ENCODE assay signal across 1 cellular context in the genomic region with DNA sequence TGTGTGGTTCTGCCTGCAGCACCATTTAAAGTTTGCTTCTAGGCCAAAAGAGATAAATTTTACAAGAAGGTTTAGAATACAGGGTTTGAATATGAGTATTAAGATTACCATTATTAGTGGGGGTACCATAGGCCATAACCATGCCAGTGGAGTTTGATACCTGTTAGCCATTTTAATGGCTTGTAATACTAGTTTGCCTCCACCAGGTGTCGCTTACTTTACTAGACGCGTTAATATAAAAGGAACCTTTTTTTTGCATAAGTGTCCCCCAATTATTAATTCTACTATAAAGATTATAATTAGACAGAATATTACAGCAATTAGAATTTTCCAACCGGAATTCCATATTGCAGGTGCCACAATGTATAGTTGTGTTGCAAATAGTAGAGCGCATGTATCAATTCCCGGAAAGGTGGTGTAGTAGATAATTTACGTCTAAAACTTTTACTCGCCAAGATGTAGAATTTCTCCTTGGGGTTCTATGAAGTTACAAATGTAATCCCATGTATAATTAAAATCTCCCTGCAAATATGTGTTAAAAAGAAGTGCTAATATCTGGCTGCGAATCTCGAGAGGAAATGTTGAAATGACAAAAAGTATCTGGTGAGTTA.
TF ChIP-seq lines count a peak whose summit lies in the region.

No MANE protein-coding gene starts in this region.

TF ChIP-seq in WTC11, 78 proteins besides CTCF, POLR2A, EP300 and RAD21:
- TF ChIP-seq, protein P1, sequence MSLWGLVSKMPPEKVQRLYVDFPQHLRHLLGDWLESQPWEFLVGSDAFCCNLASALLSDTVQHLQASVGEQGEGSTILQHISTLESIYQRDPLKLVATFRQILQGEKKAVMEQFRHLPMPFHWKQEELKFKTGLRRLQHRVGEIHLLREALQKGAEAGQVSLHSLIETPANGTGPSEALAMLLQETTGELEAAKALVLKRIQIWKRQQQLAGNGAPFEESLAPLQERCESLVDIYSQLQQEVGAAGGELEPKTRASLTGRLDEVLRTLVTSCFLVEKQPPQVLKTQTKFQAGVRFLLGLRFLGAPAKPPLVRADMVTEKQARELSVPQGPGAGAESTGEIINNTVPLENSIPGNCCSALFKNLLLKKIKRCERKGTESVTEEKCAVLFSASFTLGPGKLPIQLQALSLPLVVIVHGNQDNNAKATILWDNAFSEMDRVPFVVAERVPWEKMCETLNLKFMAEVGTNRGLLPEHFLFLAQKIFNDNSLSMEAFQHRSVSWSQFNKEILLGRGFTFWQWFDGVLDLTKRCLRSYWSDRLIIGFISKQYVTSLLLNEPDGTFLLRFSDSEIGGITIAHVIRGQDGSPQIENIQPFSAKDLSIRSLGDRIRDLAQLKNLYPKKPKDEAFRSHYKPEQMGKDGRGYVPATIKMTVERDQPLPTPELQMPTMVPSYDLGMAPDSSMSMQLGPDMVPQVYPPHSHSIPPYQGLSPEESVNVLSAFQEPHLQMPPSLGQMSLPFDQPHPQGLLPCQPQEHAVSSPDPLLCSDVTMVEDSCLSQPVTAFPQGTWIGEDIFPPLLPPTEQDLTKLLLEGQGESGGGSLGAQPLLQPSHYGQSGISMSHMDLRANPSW (CRISPR knock-in tag; conservative IDR thresholded peaks at IDR 0.05; ENCODE audit: low read depth), result no peak
- TF ChIP-seq HMGA2 (CRISPR knock-in tag; IDR thresholded peaks at IDR 0.05) (no peak), ZBTB21 (CRISPR knock-in tag; IDR thresholded peaks at IDR 0.05; ENCODE audit: borderline replicate concordance) (no peak), EMX1 (CRISPR knock-in tag; IDR thresholded peaks at IDR 0.05) (no peak), FOXP1 (CRISPR knock-in tag; IDR thresholded peaks at IDR 0.05; ENCODE audit: borderline replicate concordance) (no peak)
- TF ChIP-seq, protein P2, sequence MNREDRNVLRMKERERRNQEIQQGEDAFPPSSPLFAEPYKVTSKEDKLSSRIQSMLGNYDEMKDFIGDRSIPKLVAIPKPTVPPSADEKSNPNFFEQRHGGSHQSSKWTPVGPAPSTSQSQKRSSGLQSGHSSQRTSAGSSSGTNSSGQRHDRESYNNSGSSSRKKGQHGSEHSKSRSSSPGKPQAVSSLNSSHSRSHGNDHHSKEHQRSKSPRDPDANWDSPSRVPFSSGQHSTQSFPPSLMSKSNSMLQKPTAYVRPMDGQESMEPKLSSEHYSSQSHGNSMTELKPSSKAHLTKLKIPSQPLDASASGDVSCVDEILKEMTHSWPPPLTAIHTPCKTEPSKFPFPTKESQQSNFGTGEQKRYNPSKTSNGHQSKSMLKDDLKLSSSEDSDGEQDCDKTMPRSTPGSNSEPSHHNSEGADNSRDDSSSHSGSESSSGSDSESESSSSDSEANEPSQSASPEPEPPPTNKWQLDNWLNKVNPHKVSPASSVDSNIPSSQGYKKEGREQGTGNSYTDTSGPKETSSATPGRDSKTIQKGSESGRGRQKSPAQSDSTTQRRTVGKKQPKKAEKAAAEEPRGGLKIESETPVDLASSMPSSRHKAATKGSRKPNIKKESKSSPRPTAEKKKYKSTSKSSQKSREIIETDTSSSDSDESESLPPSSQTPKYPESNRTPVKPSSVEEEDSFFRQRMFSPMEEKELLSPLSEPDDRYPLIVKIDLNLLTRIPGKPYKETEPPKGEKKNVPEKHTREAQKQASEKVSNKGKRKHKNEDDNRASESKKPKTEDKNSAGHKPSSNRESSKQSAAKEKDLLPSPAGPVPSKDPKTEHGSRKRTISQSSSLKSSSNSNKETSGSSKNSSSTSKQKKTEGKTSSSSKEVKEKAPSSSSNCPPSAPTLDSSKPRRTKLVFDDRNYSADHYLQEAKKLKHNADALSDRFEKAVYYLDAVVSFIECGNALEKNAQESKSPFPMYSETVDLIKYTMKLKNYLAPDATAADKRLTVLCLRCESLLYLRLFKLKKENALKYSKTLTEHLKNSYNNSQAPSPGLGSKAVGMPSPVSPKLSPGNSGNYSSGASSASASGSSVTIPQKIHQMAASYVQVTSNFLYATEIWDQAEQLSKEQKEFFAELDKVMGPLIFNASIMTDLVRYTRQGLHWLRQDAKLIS (CRISPR knock-in tag; IDR thresholded peaks at IDR 0.05; ENCODE audit: borderline replicate concordance), result no peak
- TF ChIP-seq, protein P3, sequence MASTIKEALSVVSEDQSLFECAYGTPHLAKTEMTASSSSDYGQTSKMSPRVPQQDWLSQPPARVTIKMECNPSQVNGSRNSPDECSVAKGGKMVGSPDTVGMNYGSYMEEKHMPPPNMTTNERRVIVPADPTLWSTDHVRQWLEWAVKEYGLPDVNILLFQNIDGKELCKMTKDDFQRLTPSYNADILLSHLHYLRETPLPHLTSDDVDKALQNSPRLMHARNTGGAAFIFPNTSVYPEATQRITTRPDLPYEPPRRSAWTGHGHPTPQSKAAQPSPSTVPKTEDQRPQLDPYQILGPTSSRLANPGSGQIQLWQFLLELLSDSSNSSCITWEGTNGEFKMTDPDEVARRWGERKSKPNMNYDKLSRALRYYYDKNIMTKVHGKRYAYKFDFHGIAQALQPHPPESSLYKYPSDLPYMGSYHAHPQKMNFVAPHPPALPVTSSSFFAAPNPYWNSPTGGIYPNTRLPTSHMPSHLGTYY (CRISPR knock-in tag; IDR thresholded peaks at IDR 0.05), result no peak
- TF ChIP-seq, protein P4, sequence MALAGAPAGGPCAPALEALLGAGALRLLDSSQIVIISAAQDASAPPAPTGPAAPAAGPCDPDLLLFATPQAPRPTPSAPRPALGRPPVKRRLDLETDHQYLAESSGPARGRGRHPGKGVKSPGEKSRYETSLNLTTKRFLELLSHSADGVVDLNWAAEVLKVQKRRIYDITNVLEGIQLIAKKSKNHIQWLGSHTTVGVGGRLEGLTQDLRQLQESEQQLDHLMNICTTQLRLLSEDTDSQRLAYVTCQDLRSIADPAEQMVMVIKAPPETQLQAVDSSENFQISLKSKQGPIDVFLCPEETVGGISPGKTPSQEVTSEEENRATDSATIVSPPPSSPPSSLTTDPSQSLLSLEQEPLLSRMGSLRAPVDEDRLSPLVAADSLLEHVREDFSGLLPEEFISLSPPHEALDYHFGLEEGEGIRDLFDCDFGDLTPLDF (CRISPR knock-in tag; IDR thresholded peaks at IDR 0.05), result no peak
- TF ChIP-seq, protein P5, sequence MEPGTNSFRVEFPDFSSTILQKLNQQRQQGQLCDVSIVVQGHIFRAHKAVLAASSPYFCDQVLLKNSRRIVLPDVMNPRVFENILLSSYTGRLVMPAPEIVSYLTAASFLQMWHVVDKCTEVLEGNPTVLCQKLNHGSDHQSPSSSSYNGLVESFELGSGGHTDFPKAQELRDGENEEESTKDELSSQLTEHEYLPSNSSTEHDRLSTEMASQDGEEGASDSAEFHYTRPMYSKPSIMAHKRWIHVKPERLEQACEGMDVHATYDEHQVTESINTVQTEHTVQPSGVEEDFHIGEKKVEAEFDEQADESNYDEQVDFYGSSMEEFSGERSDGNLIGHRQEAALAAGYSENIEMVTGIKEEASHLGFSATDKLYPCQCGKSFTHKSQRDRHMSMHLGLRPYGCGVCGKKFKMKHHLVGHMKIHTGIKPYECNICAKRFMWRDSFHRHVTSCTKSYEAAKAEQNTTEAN (CRISPR knock-in tag; IDR thresholded peaks at IDR 0.05), result no peak
- TF ChIP-seq, protein P6, sequence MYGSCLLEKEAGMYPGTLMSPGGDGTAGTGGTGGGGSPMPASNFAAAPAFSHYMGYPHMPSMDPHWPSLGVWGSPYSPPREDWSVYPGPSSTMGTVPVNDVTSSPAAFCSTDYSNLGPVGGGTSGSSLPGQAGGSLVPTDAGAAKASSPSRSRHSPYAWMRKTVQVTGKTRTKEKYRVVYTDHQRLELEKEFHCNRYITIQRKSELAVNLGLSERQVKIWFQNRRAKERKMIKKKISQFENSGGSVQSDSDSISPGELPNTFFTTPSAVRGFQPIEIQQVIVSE (CRISPR knock-in tag; IDR thresholded peaks at IDR 0.05; ENCODE audit: borderline replicate concordance), result no peak
